8 cellular contexts compared by ENCODE assay signal in genomic region chr1:39653546-39654031, GRCh38. TPM values are rescaled to one million over a fixed set of nuclear protein-coding genes. Genes with fewer than 3 reads are reported as not detected.
A peak's percentile ranks its signal among the peaks of the same experiment; 100 is the strongest.
DNase-seq lines count a peak whose midpoint lies in the region; ATAC-seq and TF ChIP-seq lines count a peak whose summit lies in the region.

No MANE protein-coding gene starts in this region.

- peak; percentile 95 for TF ChIP-seq RAD21 in Ishikawa (IDR thresholded peaks at IDR 0.05; ENCODE audit: low read depth)

- TF ChIP-seq EP300 in Ishikawa (IDR thresholded peaks at IDR 0.05; ENCODE audit: borderline replicate concordance), result no peak
- no peak for TF ChIP-seq EP300 in stomach (IDR thresholded peaks at IDR 0.05)

- TF ChIP-seq CTCF in fibroblast of the aortic adventitia (IDR thresholded peaks at IDR 0.05; ENCODE audit: insufficient read depth, low read length) (peak; percentile 88), stomach (IDR thresholded peaks at IDR 0.05) (peak in 6 of 7 experiments; percentile 17 to 92 (median 86))

- ATAC-seq in HG02571 (IDR thresholded peaks at IDR 0.05; ENCODE audit: unreplicated experiment), result no peak

- 4 to 10% (median 5%) methylated on average over 8 of the region's 8 CpGs for WGBS in stomach, 5 donors

- no peak overlapping the region for H3K27ac ChIP-seq in stomach

- no peaks in the 10 kb centered on the region for H3K36me3 ChIP-seq in stomach

- peaks cover 0 to 16% (median 7%) of the 10 kb centered on the region in 4 donors for H3K4me1 ChIP-seq in stomach

- DNase-seq in DMS 273 treated with DMSO at 0.1 percent for 48 hours (lab: John Stamatoyannopoulos, UW) (peak; percentile 99), RKO (ENCODE audit: low spot score) (peak; percentile 80), activated T-helper 1 cell treated with Interleukin-2 at 50 U/mL for 16 hours (ENCODE audit: low read depth) (peak; percentile 53), fibroblast of the aortic adventitia (ENCODE audit: low read depth) (peak; percentile 80), non-pigmented ciliary epithelial cell (ENCODE audit: low read depth) (peak; percentile 40), stomach (peak; percentile 79)

- H3K9me3 ChIP-seq in stomach, result no peaks in the 10 kb centered on the region

- H3K27me3 ChIP-seq in stomach, result peaks cover 0 to 15% (median 0%) of the 10 kb centered on the region in 3 donors

- TF ChIP-seq POLR2A in stomach (IDR thresholded peaks at IDR 0.05), result no peak

- H3K4me3 ChIP-seq in fibroblast of the aortic adventitia (ENCODE audit: low read depth, low read length) (peak overlapping the region; percentile 42), stomach (no peak overlapping the region)

- intact Hi-C loops in stomach (cut with DNase I; ENCODE audit: low total_unique reads), result loop anchor here (5.0 kb wide), 1 partner anchor 46 kb away; no protein-coding TSS in a partner anchor

TF ChIP-seq in Ishikawa, 13 proteins besides CTCF, POLR2A, EP300 and RAD21:
- TF ChIP-seq TAF1 (IDR thresholded peaks at IDR 0.05; ENCODE audit: low read depth), result no peak
- TF ChIP-seq CREB1 (IDR thresholded peaks at IDR 0.05; ENCODE audit: low read depth), result no peak
- no peak for TF ChIP-seq REST (IDR thresholded peaks at IDR 0.05; ENCODE audit: low read depth)
- TF ChIP-seq USF1 (IDR thresholded peaks at IDR 0.05), result no peak
- TF ChIP-seq ZBTB7A (IDR thresholded peaks at IDR 0.05; ENCODE audit: low read depth), result no peak
- TF ChIP-seq CEBPB (IDR thresholded peaks at IDR 0.05), result no peak
- no peak for TF ChIP-seq NFIC (IDR thresholded peaks at IDR 0.05)
- TF ChIP-seq YY1 (IDR thresholded peaks at IDR 0.05; ENCODE audit: low read depth), result no peak
- TF ChIP-seq FOXM1 (IDR thresholded peaks at IDR 0.05; ENCODE audit: borderline replicate concordance, low read depth), result no peak
- no peak for TF ChIP-seq TCF12 (IDR thresholded peaks at IDR 0.05; ENCODE audit: low read depth)
- no peak for TF ChIP-seq TEAD4 (IDR thresholded peaks at IDR 0.05)
- no peak for TF ChIP-seq EGR1 (IDR thresholded peaks at IDR 0.05)
- no peak for TF ChIP-seq MAX (IDR thresholded peaks at IDR 0.05)

RNA-seq across cellular contexts. Expression of gene HEYL, which starts 14.1 kb away (rescaled TPM):
- total RNA-seq in fibroblast of the aortic adventitia (ENCODE audit: low replicate concordance) (not detected in 2 replicates), stomach (1 to 10 TPM in 2 of 5 donors, under 1 TPM in 2, not detected in 1; 0.45 to 4.8 (median 2.2) TPM)
- 1 to 10 TPM; 1.0 to 6.0 (median 3.4) TPM for polyA plus RNA-seq in stomach

RNA-seq across cellular contexts. Expression of gene NT5C1A, which starts 18.3 kb away (rescaled TPM):
- total RNA-seq in fibroblast of the aortic adventitia (ENCODE audit: low replicate concordance) (not detected in 2 replicates), stomach (under 1 TPM in 1 of 5 donors, not detected in 4; 0.92 TPM)
- polyA plus RNA-seq in stomach, result under 1 TPM in 1 of 3 donors, not detected in 2; 0.76 TPM

RNA-seq across cellular contexts. Expression of gene HPCAL4, which starts 37.6 kb away (rescaled TPM):
- total RNA-seq in fibroblast of the aortic adventitia (ENCODE audit: low replicate concordance) (under 0.01 TPM in 1 of 2 replicates, not detected in the other), stomach (1 to 10 TPM in 1 of 5 donors, under 1 TPM in 1, not detected in 3; 0.14 to 1.5 TPM)
- polyA plus RNA-seq in stomach, result under 1 TPM; 0.06 to 0.15 (median 0.15) TPM

Comparison
In these comparisons a context has a peak if more than half of its experiments do, and no peak if none do; other contexts are left out.
1. DNase-seq: peak in every context shown above with its lines; median percentile 99 in DMS 273 treated with DMSO at 0.1 percent for 48 hours; 80 in RKO; 80 in fibroblast of the aortic adventitia; 79 in stomach; 53 in activated T-helper 1 cell treated with Interleukin-2 at 50 U/mL for 16 hours; 40 in non-pigmented ciliary epithelial cell.